In the genomic region with DNA sequence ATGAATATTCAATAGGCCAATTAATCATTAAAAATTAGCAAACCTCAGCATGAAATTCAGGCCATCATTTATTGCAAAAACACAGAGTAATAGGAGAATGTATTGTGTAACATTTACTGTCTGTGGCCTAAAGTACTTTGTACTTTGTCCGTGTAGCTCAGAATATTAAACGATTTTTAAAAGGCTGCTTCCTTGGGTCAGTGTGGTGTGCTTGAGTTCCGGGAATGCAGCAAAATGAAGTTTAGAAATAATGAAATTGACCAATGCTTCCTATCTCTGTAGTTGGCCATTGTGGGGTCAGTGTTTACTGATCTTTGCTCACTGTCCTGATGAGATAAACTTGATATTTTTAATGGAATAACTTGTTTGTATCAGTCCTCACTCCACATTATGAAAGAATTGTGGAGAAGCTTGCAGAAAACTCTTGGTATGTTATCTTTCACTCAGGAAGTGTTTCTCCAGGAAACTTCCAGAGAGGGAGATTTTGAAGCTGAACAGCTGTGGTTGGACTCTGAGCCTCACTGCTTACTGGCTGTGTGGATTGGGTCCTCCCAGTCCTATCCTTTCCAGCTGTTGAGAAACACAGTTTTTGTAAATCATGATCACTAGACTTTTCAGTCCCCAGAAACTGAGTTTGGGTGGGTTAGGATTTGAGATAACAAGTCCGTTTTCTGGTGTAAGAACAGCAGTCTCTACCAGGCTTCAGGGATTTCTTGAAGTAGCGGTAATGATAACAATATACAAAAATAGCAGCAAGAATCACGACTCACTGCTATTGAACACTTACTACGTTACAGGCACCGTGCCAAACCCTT, we compare ENCODE assay signal across 15 cellular contexts. TPM values are rescaled to one million over a fixed set of nuclear protein-coding genes. Genes with fewer than 3 reads are reported as not detected.
A peak's percentile ranks its signal among the peaks of the same experiment; 100 is the strongest.
DNase-seq lines count a peak whose midpoint lies in the region; ATAC-seq, FAIRE-seq and TF ChIP-seq lines count a peak whose summit lies in the region.
"Had no signal": no experiment of that assay in that cellular context is flagged by ENCODE, and none has a peak within 500 bp of the region (broad histone marks: within the 10 kb centered on the region; RNA-seq: fewer than 3 reads in every experiment).

No MANE protein-coding gene starts in this region.

- H3K4me1 ChIP-seq in colonic mucosa, result peaks cover under 1% of the 10 kb centered on the region
- H3K4me1 ChIP-seq in HepG2 (ENCODE audit: insufficient read depth, low read length), result peaks cover 49% of the 10 kb centered on the region
- peaks cover 0 to 6% (median 4%) of the 10 kb centered on the region in 4 donors for H3K4me1 ChIP-seq in tibial artery
- H3K4me1 ChIP-seq: foreskin keratinocyte had no signal

- no peak for TF ChIP-seq RAD21 in HepG2 (CRISPR knock-in tag; IDR thresholded peaks at IDR 0.05)

- H2AFZ ChIP-seq in HepG2 (ENCODE audit: low read length), result peak overlapping the region; percentile 12

- H4K20me1 ChIP-seq in HepG2 (ENCODE audit: insufficient read depth, low read length), result no peaks in the 10 kb centered on the region

- WGBS in HepG2 (ENCODE audit: low lambda C conversion rate), result 3% methylated on average over 8 of the region's 8 CpGs

- no peaks in the 10 kb centered on the region for H3K9me3 Mint-ChIP-seq in activated T-helper 1 cell treated with anti-CD3 and anti-CD28 coated beads, Interleukin-12 subunit alpha, Interleukin-12 subunit beta, Interleukin-2, Interleukin-4 antibody, amounts not matched to agents 30 ng/mL and 10 ng/mL and 1 ng/mL, durations not matched to agents 14 hours and 24 hours and 36 hours
- H3K9me3 Mint-ChIP-seq: brain had no signal

- no peaks in the 10 kb centered on the region for H3K36me3 ChIP-seq in colonic mucosa
- peaks cover 0 to 2% of the 10 kb centered on the region in 2 experiments; a peak in 2 of 5 replicates for H3K36me3 ChIP-seq in HepG2 (replicated peaks in 1 of 2; ENCODE audit: control insufficient read depth in 1 of 2, insufficient read depth in 2 of 2, low read length in 2 of 2)
- peaks cover 20 to 66% (median 43%) of the 10 kb centered on the region in 3 donors for H3K36me3 ChIP-seq in tibial artery

- POLR2A ChIA-PET in HepG2 (lab: Yijun Ruan, JAX), result interaction anchor here (1.0 to 2.5 kb wide), 8 partner anchors 9 to 82 kb away, joined by 3 to 39 read pairs (median 5); partner anchors contain the start of genes MTARC1 and MTARC2

- peak; percentile 88 for FAIRE-seq in HepG2 (lab: Jason Lieb, UNC)

- peak; percentile 23 for ATAC-seq in HG02798 (IDR thresholded peaks at IDR 0.05; ENCODE audit: poor library complexity, unreplicated experiment)
- ATAC-seq in HepG2, result peak; percentile 93
- no peak for ATAC-seq in GM18505 (IDR thresholded peaks at IDR 0.05; ENCODE audit: unreplicated experiment)
- ATAC-seq in SK-N-SH treated with all-trans-retinoic acid at 6 μM for 48 hours, result no peak
- ATAC-seq: foreskin keratinocyte had no signal

- H3K36me3 Mint-ChIP-seq in activated T-helper 1 cell treated with anti-CD3 and anti-CD28 coated beads, Interleukin-12 subunit alpha, Interleukin-12 subunit beta, Interleukin-2, Interleukin-4 antibody, amounts not matched to agents 30 ng/mL and 10 ng/mL and 1 ng/mL, durations not matched to agents 14 hours and 24 hours and 36 hours (ENCODE audit: low read depth), result no peaks in the 10 kb centered on the region

- no peak overlapping the region for H3K4me3 Mint-ChIP-seq in activated T-helper 1 cell treated with anti-CD3 and anti-CD28 coated beads, Interleukin-12 subunit alpha, Interleukin-12 subunit beta, Interleukin-2, Interleukin-4 antibody, amounts not matched to agents 30 ng/mL and 10 ng/mL and 1 ng/mL, durations not matched to agents 14 hours and 24 hours and 36 hours
- H3K4me3 Mint-ChIP-seq: brain had no signal

- intact Hi-C loops in colonic mucosa (cut with DNase I), result no loop called here
- intact Hi-C loops in HepG2 (cut with micrococcal nuclease; ENCODE audit: unreplicated experiment), result loop anchor here (1.0 to 2.0 kb wide), 4 partner anchors 19 to 77 kb away; partner anchors contain the start of genes C1orf115, MTARC1 and MTARC2
- intact Hi-C loops in tibial artery (cut with DNase I; ENCODE audit: low total_unique reads), result no loop called here
- intact Hi-C loops in activated T-helper 1 cell treated with anti-CD3 and anti-CD28 coated beads, Interleukin-12 subunit alpha, Interleukin-12 subunit beta, Interleukin-2, Interleukin-4 antibody, amounts not matched to agents 30 ng/mL and 10 ng/mL and 1 ng/mL, durations not matched to agents 14 hours and 24 hours and 36 hours (cut with micrococcal nuclease), result no loop called here

- no peak for DNase-seq in colonic mucosa
- peak; percentile 78 for DNase-seq in HepG2 (ENCODE audit: low spot score)
- DNase-seq in tibial artery, result no peak
- no peak for DNase-seq in DMS114 treated with DMSO at 0.1 percent for 48 hours (lab: John Stamatoyannopoulos, UW; ENCODE audit: unreplicated experiment)
- no peak for DNase-seq in activated T-helper 1 cell treated with anti-CD3 and anti-CD28 coated beads, Interleukin-12 subunit alpha, Interleukin-12 subunit beta, Interleukin-2, Interleukin-4 antibody, amounts not matched to agents 30 ng/mL and 10 ng/mL and 1 ng/mL, durations not matched to agents 14 hours and 24 hours and 36 hours (ENCODE audit: low spot score)
- DNase-seq: DMS79 treated with DMSO at 0.1 percent for 48 hours; foreskin keratinocyte; H7; NCI-H1436; stimulated activated naive CD4-positive, alpha-beta T cell had no signal

- TF ChIP-seq CTCF in colonic mucosa (IDR thresholded peaks at IDR 0.05) (no peak), HepG2 (CRISPR knock-in tag; IDR thresholded peaks at IDR 0.05) (no peak), tibial artery (IDR thresholded peaks at IDR 0.05) (no peak)

- H3K9ac ChIP-seq in colonic mucosa (ENCODE audit: low read depth in 2 of 2, low read length in 2 of 2) (no peak overlapping the region), HepG2 (ENCODE audit: insufficient read depth, low read depth, low read length) (peak overlapping the region; percentile 30; the same call in 1 of the 2 replicates)

- no peaks in the 10 kb centered on the region for H3K9me3 ChIP-seq in colonic mucosa
- no peaks in the 10 kb centered on the region for H3K9me3 ChIP-seq in HepG2 (ENCODE audit: low read length)
- no peaks in the 10 kb centered on the region for H3K9me3 ChIP-seq in tibial artery

- TF ChIP-seq POLR2A in HepG2 (IDR thresholded peaks at IDR 0.05; ENCODE audit: insufficient read depth in 1 of 2, low read depth in 2 of 2, low read length in 2 of 2) (no peak), GM18505 (IDR thresholded peaks at IDR 0.05; ENCODE audit: borderline replicate concordance, extremely low read depth, insufficient read depth, insufficient read length) (no peak)

- H3K4me2 ChIP-seq in HepG2 (ENCODE audit: low read depth, low read length), result peak overlapping the region; percentile 75

- H3K27ac ChIP-seq in colonic mucosa, result peak overlapping the region; percentile 37
- H3K27ac ChIP-seq in HepG2 (ENCODE audit: extremely low read length, insufficient read depth, low read length), result peak overlapping the region; percentile 87
- peak overlapping the region; percentile 10 to 43 for H3K27ac ChIP-seq in tibial artery
- H3K27ac ChIP-seq: foreskin keratinocyte had no signal

- H3K4me1 Mint-ChIP-seq in activated T-helper 1 cell treated with anti-CD3 and anti-CD28 coated beads, Interleukin-12 subunit alpha, Interleukin-12 subunit beta, Interleukin-2, Interleukin-4 antibody, amounts not matched to agents 30 ng/mL and 10 ng/mL and 1 ng/mL, durations not matched to agents 14 hours and 24 hours and 36 hours (ENCODE audit: low read depth), result no peaks in the 10 kb centered on the region
- H3K4me1 Mint-ChIP-seq: brain had no signal

- TF ChIP-seq EP300 in HepG2 (IDR thresholded peaks at IDR 0.05; ENCODE audit: low read depth in 2 of 2, low read length in 2 of 2) (peak in 1 of 2 experiments; percentile 70; a peak in 2 of 4 replicates), HepG2 (CRISPR knock-in tag; IDR thresholded peaks at IDR 0.05; ENCODE audit: borderline replicate concordance) (peak; percentile 11; the same call in 1 of the 2 replicates)

- BruUV-seq in HepG2 (replicated peaks; lab: Mats Ljungman, UMichigan), result TSS peak; percentile 41

- in situ Hi-C loops in HepG2 (cut with HindIII; ENCODE audit: extremely low pct_ligation_motif_present, low pct_unique_long_range_greater_than_20kb), result no loop called here

- no peak overlapping the region for H3K27ac Mint-ChIP-seq in activated T-helper 1 cell treated with anti-CD3 and anti-CD28 coated beads, Interleukin-12 subunit alpha, Interleukin-12 subunit beta, Interleukin-2, Interleukin-4 antibody, amounts not matched to agents 30 ng/mL and 10 ng/mL and 1 ng/mL, durations not matched to agents 14 hours and 24 hours and 36 hours

- peaks cover 2% of the 10 kb centered on the region for H3K27me3 Mint-ChIP-seq in activated T-helper 1 cell treated with anti-CD3 and anti-CD28 coated beads, Interleukin-12 subunit alpha, Interleukin-12 subunit beta, Interleukin-2, Interleukin-4 antibody, amounts not matched to agents 30 ng/mL and 10 ng/mL and 1 ng/mL, durations not matched to agents 14 hours and 24 hours and 36 hours (ENCODE audit: insufficient read depth)
- H3K27me3 Mint-ChIP-seq: brain had no signal

- CTCF ChIA-PET in HepG2 (lab: Yijun Ruan, JAX; ENCODE audit: low intra/inter-chr PET ratio, low total read pairs), result no interaction called here

- H3K27me3 ChIP-seq in colonic mucosa (no peaks in the 10 kb centered on the region), HepG2 (ENCODE audit: control insufficient read depth in 1 of 2, insufficient read depth in 2 of 2, low read length in 2 of 2) (no peaks in the 10 kb centered on the region), tibial artery (no peaks in the 10 kb centered on the region)
- H3K27me3 ChIP-seq: foreskin keratinocyte had no signal

- H3K79me2 ChIP-seq in HepG2 (ENCODE audit: insufficient read depth, low read length), result no peaks in the 10 kb centered on the region

- H3K4me3 ChIP-seq in colonic mucosa (no peak overlapping the region), HepG2 (replicated peaks in 1 of 3; ENCODE audit: insufficient read depth in 1 of 3, low read depth in 2 of 3, low read length in 3 of 3) (peak overlapping the region; percentile 34 to 55 (median 34); a peak in 5 of 6 replicates), tibial artery (no peak overlapping the region)

RNA-seq across cellular contexts. Expression of gene MTARC1, which starts 19.2 kb away (rescaled TPM):
- total RNA-seq in colonic mucosa (10 to 100 TPM; 33.6 to 37.0 TPM), HepG2 (2016; rRNA removed; fragmentation: Illumina TruSeq; extraction: Trizol) (64.2 and 106 TPM in 2 replicates)
- total RNA-seq in HepG2 (2016; cell fraction: cytosol; rRNA removed; fragmentation: Illumina TruSeq; extraction: Trizol; ENCODE audit: low read depth), result 38.0 and 39.6 TPM in 2 replicates
- total RNA-seq in HepG2 (2016; cell fraction: insoluble cytoplasmic fraction; rRNA removed; fragmentation: Illumina TruSeq; extraction: Trizol), result 66.5 and 107 TPM in 2 replicates
- 79.2 and 83.1 TPM in 2 replicates for total RNA-seq in HepG2 (2016; cell fraction: membrane; rRNA removed; fragmentation: Illumina TruSeq; extraction: Trizol)
- total RNA-seq in HepG2 (2016; cell fraction: nucleus; rRNA removed; fragmentation: Illumina TruSeq; extraction: Trizol), result 83.0 and 88.1 TPM in 2 replicates
- 14.5 and 19.4 TPM in 2 replicates for polyA plus RNA-seq in HepG2 (2011; rRNA removed)
- polyA plus RNA-seq in HepG2 (2011; cell fraction: cytosol; rRNA removed), result 12.9 and 14.1 TPM in 2 replicates
- 13.7 and 15.3 TPM in 2 replicates for polyA plus RNA-seq in HepG2 (2011; cell fraction: nucleus; rRNA removed)
- 25.7 and 31.2 TPM in 2 replicates for polyA plus RNA-seq in HepG2 (2012)
- polyA plus RNA-seq in HepG2 (2016; cell fraction: cytosol; fragmentation: Illumina TruSeq; extraction: Trizol; ENCODE audit: low read depth), result 34.9 and 40.2 TPM in 2 replicates
- polyA plus RNA-seq in HepG2 (2016; cell fraction: insoluble cytoplasmic fraction; fragmentation: Illumina TruSeq; extraction: Trizol; ENCODE audit: low read depth), result 65.6 and 68.7 TPM in 2 replicates
- polyA plus RNA-seq in HepG2 (2016; cell fraction: membrane; fragmentation: Illumina TruSeq; extraction: Trizol; ENCODE audit: low read depth), result 63.9 and 64.4 TPM in 2 replicates
- 147 and 150 TPM in 2 replicates for polyA plus RNA-seq in HepG2 (2016; cell fraction: nucleus; fragmentation: Illumina TruSeq; extraction: Trizol; ENCODE audit: insufficient read depth, low read depth)
- polyA minus RNA-seq in HepG2 (2011; rRNA and poly(A)+ RNA removed; ENCODE audit: low replicate concordance), result 11.9 and 104 TPM in 2 replicates
- 11.5 and 17.2 TPM in 2 replicates for polyA minus RNA-seq in HepG2 (2011; cell fraction: cytosol; rRNA and poly(A)+ RNA removed)
- polyA minus RNA-seq in HepG2 (2011; cell fraction: nucleus; rRNA and poly(A)+ RNA removed), result 12.9 and 14.5 TPM in 2 replicates
- total RNA-seq in activated T-helper 1 cell treated with anti-CD3 and anti-CD28 coated beads, Interleukin-12 subunit alpha, Interleukin-12 subunit beta, Interleukin-2, Interleukin-4 antibody, amounts not matched to agents 30 ng/mL and 10 ng/mL and 1 ng/mL, durations not matched to agents 14 hours and 24 hours and 36 hours, result not detected in 2 replicates
- total RNA-seq: T-helper 1 cell treated with Interleukin-12 subunit alpha and Interleukin-12 subunit beta and Interleukin-4 antibody, amounts not matched to agents 30 ng/mL and 1 ng/mL, for 36 hours had no signal

RNA-seq across cellular contexts. Expression of gene MTARC2, which starts 19.4 kb away (rescaled TPM):
- 10 to 100 TPM; 28.1 to 32.3 TPM for total RNA-seq in colonic mucosa
- total RNA-seq in HepG2 (2016; rRNA removed; fragmentation: Illumina TruSeq; extraction: Trizol), result 4.7 and 10.1 TPM in 2 replicates
- total RNA-seq in HepG2 (2016; cell fraction: cytosol; rRNA removed; fragmentation: Illumina TruSeq; extraction: Trizol; ENCODE audit: low read depth), result 3.8 and 5.3 TPM in 2 replicates
- 5.8 and 12.4 TPM in 2 replicates for total RNA-seq in HepG2 (2016; cell fraction: insoluble cytoplasmic fraction; rRNA removed; fragmentation: Illumina TruSeq; extraction: Trizol)
- total RNA-seq in HepG2 (2016; cell fraction: membrane; rRNA removed; fragmentation: Illumina TruSeq; extraction: Trizol), result 3.3 and 3.6 TPM in 2 replicates
- total RNA-seq in HepG2 (2016; cell fraction: nucleus; rRNA removed; fragmentation: Illumina TruSeq; extraction: Trizol), result 12.5 and 15.1 TPM in 2 replicates
- 8.5 and 13.6 TPM in 2 replicates for polyA plus RNA-seq in HepG2 (2011; rRNA removed)
- polyA plus RNA-seq in HepG2 (2011; cell fraction: cytosol; rRNA removed), result 4.1 and 4.6 TPM in 2 replicates
- 31.2 and 40.2 TPM in 2 replicates for polyA plus RNA-seq in HepG2 (2011; cell fraction: nucleus; rRNA removed)
- polyA plus RNA-seq in HepG2 (2012), result 7.1 and 10.6 TPM in 2 replicates
- 0.75 and 1.5 TPM in 2 replicates for polyA plus RNA-seq in HepG2 (2016; cell fraction: cytosol; fragmentation: Illumina TruSeq; extraction: Trizol; ENCODE audit: low read depth)
- polyA plus RNA-seq in HepG2 (2016; cell fraction: insoluble cytoplasmic fraction; fragmentation: Illumina TruSeq; extraction: Trizol; ENCODE audit: low read depth), result 5.2 and 6.9 TPM in 2 replicates
- 1.3 and 2.5 TPM in 2 replicates for polyA plus RNA-seq in HepG2 (2016; cell fraction: membrane; fragmentation: Illumina TruSeq; extraction: Trizol; ENCODE audit: low read depth)
- polyA plus RNA-seq in HepG2 (2016; cell fraction: nucleus; fragmentation: Illumina TruSeq; extraction: Trizol; ENCODE audit: insufficient read depth, low read depth), result 31.0 and 32.3 TPM in 2 replicates
- 11.1 and 13.8 TPM in 2 replicates for polyA minus RNA-seq in HepG2 (2011; rRNA and poly(A)+ RNA removed; ENCODE audit: low replicate concordance)
- polyA minus RNA-seq in HepG2 (2011; cell fraction: cytosol; rRNA and poly(A)+ RNA removed), result 4.9 and 5.2 TPM in 2 replicates
- 15.8 and 19.9 TPM in 2 replicates for polyA minus RNA-seq in HepG2 (2011; cell fraction: nucleus; rRNA and poly(A)+ RNA removed)
- total RNA-seq in activated T-helper 1 cell treated with anti-CD3 and anti-CD28 coated beads, Interleukin-12 subunit alpha, Interleukin-12 subunit beta, Interleukin-2, Interleukin-4 antibody, amounts not matched to agents 30 ng/mL and 10 ng/mL and 1 ng/mL, durations not matched to agents 14 hours and 24 hours and 36 hours, result not detected in 2 replicates
- total RNA-seq: T-helper 1 cell treated with Interleukin-12 subunit alpha and Interleukin-12 subunit beta and Interleukin-4 antibody, amounts not matched to agents 30 ng/mL and 1 ng/mL, for 36 hours had no signal

Comparison
In these comparisons a context has a peak if more than half of its experiments do, and no peak if none do; other contexts are left out.
1. ATAC-seq: peak in HG02798 (single experiment) and HepG2 (single experiment); none in GM18505 (single experiment) and SK-N-SH treated with all-trans-retinoic acid at 6 μM for 48 hours (single experiment).
2. H3K27ac ChIP-seq: peak in every context shown above with its lines; median percentile 87 in HepG2; 37 in colonic mucosa; 26 in tibial artery.
3. H3K4me3 ChIP-seq: peak in HepG2 (3 of 3); none in colonic mucosa (single experiment) and tibial artery (0 of 2).
4. RNA of gene MTARC1, which starts 19.2 kb away (total RNA-seq): 38.0 to 107 TPM in HepG2 and 33.6 to 37.0 TPM in colonic mucosa; not detected in activated T-helper 1 cell treated with anti-CD3 and anti-CD28 coated beads, Interleukin-12 subunit alpha, Interleukin-12 subunit beta, Interleukin-2, Interleukin-4 antibody, amounts not matched to agents 30 ng/mL and 10 ng/mL and 1 ng/mL, durations not matched to agents 14 hours and 24 hours and 36 hours; every median in the first group is over 10 times any median in the second.